7 cellular contexts compared by ENCODE assay signal in genomic region chr11:1584971-1585370, GRCh38. TPM values are rescaled to one million over a fixed set of nuclear protein-coding genes. Genes with fewer than 3 reads are reported as not detected.
"Had no signal": no experiment of that assay in that cellular context is flagged by ENCODE, and none has a peak within 500 bp of the region (broad histone marks: within the 10 kb centered on the region; RNA-seq: fewer than 3 reads in every experiment).

A gene with protein sequence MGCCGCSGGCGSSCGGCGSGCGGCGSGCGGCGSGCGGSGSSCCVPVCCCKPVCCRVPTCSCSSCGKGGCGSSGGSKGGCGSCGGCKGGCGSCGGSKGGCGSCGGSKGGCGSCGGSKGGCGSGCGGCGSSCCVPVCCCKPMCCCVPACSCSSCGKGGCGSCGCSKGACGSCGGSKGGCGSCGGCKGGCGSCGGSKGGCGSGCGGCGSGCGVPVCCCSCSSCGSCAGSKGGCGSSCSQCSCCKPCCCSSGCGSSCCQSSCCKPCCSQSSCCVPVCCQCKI (minus strand): TSS chr11:1585283. CDS start chr11:1585249, 34 bp downstream.

RNA-seq across cellular contexts. Expression of the gene that starts here (rescaled TPM):
- total RNA-seq: HT-29, NCI-H460, PC-9, Peyer's patch, Right ventricle myocardium inferior, RPMI7951, SJCRH30 had no signal
